ENCODE assay signal across 1 cellular context in genomic region chr17:48871551-48872351, GRCh38.
A peak's percentile ranks its signal among the peaks of the same experiment; 100 is the strongest.
TF ChIP-seq lines count a peak whose summit lies in the region.

No MANE protein-coding gene starts in this region.

TF ChIP-seq in liver, 16 proteins besides CTCF, POLR2A, EP300 and RAD21 (continued from another document):
- TF ChIP-seq REST (IDR thresholded peaks at IDR 0.05), result peak; percentile 82
- TF ChIP-seq NR2F2 (IDR thresholded peaks at IDR 0.05), result peak; percentile 98
- TF ChIP-seq EGR1 (IDR thresholded peaks at IDR 0.05; ENCODE audit: low read depth in 2 of 2), result peak; percentile 85 to 89
- peak; percentile 66 for TF ChIP-seq FOXA1 (IDR thresholded peaks at IDR 0.05)
- peak in 1 of 2 donors; percentile 75 for TF ChIP-seq GABPA (IDR thresholded peaks at IDR 0.05 in 1 of 2, conservative IDR thresholded peaks at IDR 0.05 in 1 of 2)
